In genomic region chr14:32399920-32400319, GRCh38 we compare ENCODE assay signal across 16 cellular contexts.
DNase-seq lines count a peak whose midpoint lies in the region; ATAC-seq and TF ChIP-seq lines count a peak whose summit lies in the region.
"Had no signal": no experiment of that assay in that cellular context is flagged by ENCODE, and none has a peak within 500 bp of the region (broad histone marks: within the 10 kb centered on the region; RNA-seq: fewer than 3 reads in every experiment).

No MANE protein-coding gene starts in this region.

- no peaks in the 10 kb centered on the region for H3K36me3 Mint-ChIP-seq in GM23338 (ENCODE audit: low read depth)
- H3K36me3 Mint-ChIP-seq in stimulated activated memory B cell treated with anti-CD40 and anti-IgM and Interleukin-4, amounts not matched to agents 10 μg/mL and 1 μg/mL and 100 μg/mL, for 72 hours = no peaks in the 10 kb centered on the region
- H3K36me3 Mint-ChIP-seq: CD4-positive, alpha-beta memory T cell had no signal

- peaks cover 21% of the 10 kb centered on the region; the same call in 2 of the 3 replicates for H3K4me1 Mint-ChIP-seq in GM23338
- peaks cover 6% of the 10 kb centered on the region for H3K4me1 Mint-ChIP-seq in stimulated activated memory B cell treated with anti-CD40 and anti-IgM and Interleukin-4, amounts not matched to agents 10 μg/mL and 1 μg/mL and 100 μg/mL, for 72 hours
- H3K4me1 Mint-ChIP-seq: CD4-positive, alpha-beta memory T cell had no signal

- in situ Hi-C loops in GM13976 (cut with MboI; ENCODE audit: low sequenced_read_pairs, unreplicated experiment) = no loop called here

- H4K20me1 ChIP-seq in GM23338 (replicated peaks; ENCODE audit: insufficient read depth) = no peaks in the 10 kb centered on the region
- no peaks in the 10 kb centered on the region for H4K20me1 ChIP-seq in Karpas-422 (ENCODE audit: insufficient read depth, low read depth, low read length)

- H3K27me3 Mint-ChIP-seq in GM23338 (ENCODE audit: insufficient read depth, low read depth, poor library complexity) = no peaks in the 10 kb centered on the region
- no peaks in the 10 kb centered on the region for H3K27me3 Mint-ChIP-seq in stimulated activated memory B cell treated with anti-CD40 and anti-IgM and Interleukin-4, amounts not matched to agents 10 μg/mL and 1 μg/mL and 100 μg/mL, for 72 hours
- H3K27me3 Mint-ChIP-seq: CD4-positive, alpha-beta memory T cell had no signal

- DNase-seq in GM13976 (ENCODE audit: low spot score) (peak; percentile 2), GM23338 (ENCODE audit: low spot score) (peak; percentile 6), RWPE2 (ENCODE audit: low spot score) (no peak), Karpas-422 (no peak)
- DNase-seq in activated naive CD4-positive, alpha-beta T cell (lab: John Stamatoyannopoulos, UW) = no peak
- DNase-seq: BE2C; CD4-positive, alpha-beta memory T cell; DMS79; GOT3 had no signal

- TF ChIP-seq CTCF in GM13976 (IDR thresholded peaks at IDR 0.05; ENCODE audit: borderline replicate concordance, control extremely low read depth, extremely low read depth, insufficient read depth, missing control alignments) (no peak), GM23338 (conservative IDR thresholded peaks at IDR 0.05; ENCODE audit: low read depth in 2 of 2) (no peak), RWPE2 (IDR thresholded peaks at IDR 0.05; ENCODE audit: poor library complexity, severe bottlenecking) (no peak)

- no peaks in the 10 kb centered on the region for H3K9me3 ChIP-seq in RWPE2 (ENCODE audit: severe bottlenecking)
- H3K9me3 ChIP-seq in Karpas-422 (ENCODE audit: low read length) = no peaks in the 10 kb centered on the region
- H3K9me3 ChIP-seq: A549, BE2C, HAP-1 had no signal

- no peak overlapping the region for H3K9ac ChIP-seq in Karpas-422 (ENCODE audit: low read length)

- H3K4me2 ChIP-seq in GM23338 (no peak overlapping the region), Karpas-422 (ENCODE audit: low read depth, low read length, poor library complexity, severe bottlenecking) (no peak overlapping the region)
- H3K4me2 ChIP-seq: A549 had no signal

- no peaks in the 10 kb centered on the region for H3F3A ChIP-seq in GM23338 (replicated peaks; ENCODE audit: low read depth)

- no peaks in the 10 kb centered on the region for H3K27me3 ChIP-seq in GM23338 (ENCODE audit: insufficient read depth)
- no peaks in the 10 kb centered on the region for H3K27me3 ChIP-seq in RWPE2 (ENCODE audit: insufficient read depth, poor library complexity, severe bottlenecking)
- H3K27me3 ChIP-seq in Karpas-422 (ENCODE audit: low read length) = no peaks in the 10 kb centered on the region
- H3K27me3 ChIP-seq: BE2C had no signal

- H3K9me2 ChIP-seq in GM23338 (ENCODE audit: insufficient read depth) (no peaks in the 10 kb centered on the region), Karpas-422 (replicated peaks; ENCODE audit: insufficient read depth, low read length) (no peaks in the 10 kb centered on the region)

- no peak overlapping the region for H3K4me3 ChIP-seq in GM23338
- H3K4me3 ChIP-seq in RWPE2 (ENCODE audit: severe bottlenecking) = no peak overlapping the region
- no peak overlapping the region for H3K4me3 ChIP-seq in Karpas-422 (ENCODE audit: low read length)
- H3K4me3 ChIP-seq: A549, HAP-1, K562 had no signal

- H3K27ac Mint-ChIP-seq in GM23338 = no peak overlapping the region
- peak overlapping the region; percentile 60 for H3K27ac Mint-ChIP-seq in stimulated activated memory B cell treated with anti-CD40 and anti-IgM and Interleukin-4, amounts not matched to agents 10 μg/mL and 1 μg/mL and 100 μg/mL, for 72 hours

- H3K9me3 Mint-ChIP-seq in GM23338 = no peaks in the 10 kb centered on the region; the same call in 2 of the 3 replicates
- H3K9me3 Mint-ChIP-seq in stimulated activated memory B cell treated with anti-CD40 and anti-IgM and Interleukin-4, amounts not matched to agents 10 μg/mL and 1 μg/mL and 100 μg/mL, for 72 hours = no peaks in the 10 kb centered on the region
- H3K9me3 Mint-ChIP-seq: CD4-positive, alpha-beta memory T cell had no signal

- no peak overlapping the region for H2AFZ ChIP-seq in GM23338
- H2AFZ ChIP-seq in Karpas-422 (ENCODE audit: low read length) = no peak overlapping the region

- H3K27ac ChIP-seq in GM23338 (ENCODE audit: low read depth) = no peak overlapping the region
- peak overlapping the region; percentile 90 for H3K27ac ChIP-seq in RWPE2 (ENCODE audit: poor library complexity, severe bottlenecking)
- no peak overlapping the region for H3K27ac ChIP-seq in Karpas-422 (ENCODE audit: low read length)
- H3K27ac ChIP-seq: C4-2B, HL-60 had no signal

- ATAC-seq in GM23338 = no peak
- ATAC-seq in RWPE2 (ENCODE audit: low read depth) = no peak
- ATAC-seq in stimulated activated memory B cell treated with anti-CD40 and anti-IgM and Interleukin-4, amounts not matched to agents 10 μg/mL and 1 μg/mL and 100 μg/mL, for 72 hours = peak; percentile 80
- no peak for ATAC-seq in esophagus mucosa
- ATAC-seq: A549, K562 had no signal

- H3K4me1 ChIP-seq in GM23338 (ENCODE audit: insufficient read depth) (peaks cover 5% of the 10 kb centered on the region; the same call in 1 of the 2 replicates), RWPE2 (ENCODE audit: insufficient read depth, poor library complexity, severe bottlenecking) (peaks cover 42% of the 10 kb centered on the region), Karpas-422 (ENCODE audit: low read length) (no peaks in the 10 kb centered on the region)
- H3K4me1 ChIP-seq: BE2C had no signal

- no peaks in the 10 kb centered on the region for H3K79me2 ChIP-seq in GM23338 (replicated peaks; ENCODE audit: insufficient read depth)
- no peaks in the 10 kb centered on the region for H3K79me2 ChIP-seq in Karpas-422 (ENCODE audit: low read length)

- H3K36me3 ChIP-seq in GM23338 (ENCODE audit: insufficient read depth) (no peaks in the 10 kb centered on the region), RWPE2 (ENCODE audit: low read depth) (no peaks in the 10 kb centered on the region), Karpas-422 (ENCODE audit: insufficient read depth, low read length) (no peaks in the 10 kb centered on the region)
- H3K36me3 ChIP-seq: BE2C, HAP-1 had no signal

- no peak overlapping the region for H3K4me3 Mint-ChIP-seq in GM23338
- H3K4me3 Mint-ChIP-seq in stimulated activated memory B cell treated with anti-CD40 and anti-IgM and Interleukin-4, amounts not matched to agents 10 μg/mL and 1 μg/mL and 100 μg/mL, for 72 hours = no peak overlapping the region
- H3K4me3 Mint-ChIP-seq: CD4-positive, alpha-beta memory T cell had no signal

TF ChIP-seq in GM23338, 12 proteins besides CTCF, POLR2A, EP300 and RAD21:
- TF ChIP-seq ZNF462 (CRISPR knock-in tag; IDR thresholded peaks at IDR 0.05) = no peak
- no peak for TF ChIP-seq CREB1 (CRISPR knock-in tag; IDR thresholded peaks at IDR 0.05; ENCODE audit: low read depth)
- no peak for TF ChIP-seq JUNB (IDR thresholded peaks at IDR 0.05; ENCODE audit: unreplicated experiment)

Comparison
In these comparisons a context has a peak if more than half of its experiments do, and no peak if none do; other contexts are left out.
1. DNase-seq: peak in GM13976 (single experiment) and GM23338 (single experiment); none in RWPE2 (single experiment), activated naive CD4-positive, alpha-beta T cell (0 of 4) and Karpas-422 (single experiment).